In the genomic region with DNA sequence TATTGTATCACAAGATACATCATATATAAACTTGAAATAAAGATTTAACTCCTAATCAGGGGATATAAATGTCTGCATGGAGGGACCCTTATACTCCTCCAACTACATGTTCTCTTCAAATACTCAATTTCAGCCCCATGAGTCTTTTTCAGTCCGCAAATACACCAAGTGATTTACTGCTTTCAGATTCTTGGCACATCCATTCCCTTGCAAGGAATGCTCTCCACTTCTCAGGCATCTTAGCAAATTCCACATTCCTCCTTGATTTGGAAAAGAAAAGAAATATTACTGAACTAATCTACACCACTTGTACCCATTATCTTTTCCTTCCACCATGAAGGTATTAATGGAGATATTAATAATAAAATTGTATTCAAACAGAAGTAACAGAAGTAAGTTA, we compare ENCODE assay signal across 17 cellular contexts.
"Had no signal": no experiment of that assay in that cellular context is flagged by ENCODE, and none has a peak within 500 bp of the region (broad histone marks: within the 10 kb centered on the region; RNA-seq: fewer than 3 reads in every experiment).

No MANE protein-coding gene starts in this region.

- H3K27ac Mint-ChIP-seq: activated naive CD8-positive, alpha-beta T cell treated with anti-CD3 and anti-CD28 coated beads for 36 hours; immature natural killer cell; naive thymus-derived CD4-positive, alpha-beta T cell; neural progenitor cell; stimulated activated naive B cell treated with anti-CD40 and anti-IgM and Interleukin-4, amounts not matched to agents 10 μg/mL and 1 μg/mL and 100 μg/mL, for 72 hours had no signal

- H3K4me1 ChIP-seq: colonic mucosa, neural progenitor cell, psoas muscle had no signal

- H3K36me3 ChIP-seq: colonic mucosa, neural progenitor cell, ovary had no signal

- H3K9ac ChIP-seq: neural progenitor cell had no signal

- H2AFZ ChIP-seq: neural progenitor cell had no signal

- DNase-seq: activated CD4-positive, alpha-beta T cell treated with anti-CD3 and anti-CD28 coated beads, Interleukin-2, amount 50 U/mL, for 1 hour; activated CD4-positive, CD25-positive, alpha-beta regulatory T cell treated with anti-CD3 and anti-CD28 coated beads, Interleukin-2, amount 50 U/mL, for 72 hours; activated CD8-positive, alpha-beta memory T cell treated with anti-CD3 and anti-CD28 coated beads, Interleukin-2, amount 50 U/mL, for 4 hours; activated gamma-delta T cell treated with Interleukin-2 at 50 U/mL for 16 hours; activated naive CD8-positive, alpha-beta T cell treated with anti-CD3 and anti-CD28 coated beads for 36 hours; colonic mucosa; immature natural killer cell; left ventricle myocardium superior; mesendoderm; naive thymus-derived CD4-positive, alpha-beta T cell; ovary; psoas muscle; stimulated activated naive B cell treated with anti-CD40 and anti-IgM and Interleukin-4, amounts not matched to agents 10 μg/mL and 1 μg/mL and 100 μg/mL, for 72 hours; T1000 had no signal

- ATAC-seq: left ventricle myocardium superior; naive thymus-derived CD4-positive, alpha-beta T cell; psoas muscle; right cardiac atrium; stimulated activated naive B cell treated with anti-CD40 and anti-IgM and Interleukin-4, amounts not matched to agents 10 μg/mL and 1 μg/mL and 100 μg/mL, for 72 hours had no signal

- H3K27me3 ChIP-seq: colonic mucosa, neural progenitor cell, ovary had no signal

- H3K9me3 Mint-ChIP-seq: activated naive CD8-positive, alpha-beta T cell treated with anti-CD3 and anti-CD28 coated beads for 36 hours; central memory CD8-positive, alpha-beta T cell; immature natural killer cell; naive thymus-derived CD4-positive, alpha-beta T cell; neural progenitor cell; stimulated activated naive B cell treated with anti-CD40 and anti-IgM and Interleukin-4, amounts not matched to agents 10 μg/mL and 1 μg/mL and 100 μg/mL, for 72 hours had no signal

- H3K4me2 ChIP-seq: neural progenitor cell had no signal

- H3K36me3 Mint-ChIP-seq: activated naive CD8-positive, alpha-beta T cell treated with anti-CD3 and anti-CD28 coated beads for 36 hours; immature natural killer cell; naive thymus-derived CD4-positive, alpha-beta T cell; neural progenitor cell; stimulated activated naive B cell treated with anti-CD40 and anti-IgM and Interleukin-4, amounts not matched to agents 10 μg/mL and 1 μg/mL and 100 μg/mL, for 72 hours had no signal

- H3K27ac ChIP-seq: colonic mucosa, neural progenitor cell, ovary, psoas muscle had no signal

- H3K4me3 ChIP-seq: colonic mucosa, neural progenitor cell, ovary, psoas muscle had no signal

- H3K9me3 ChIP-seq: colonic mucosa, ovary, psoas muscle had no signal
